Comparison of ENCODE assay signal across 8 cellular contexts in the genomic region with DNA sequence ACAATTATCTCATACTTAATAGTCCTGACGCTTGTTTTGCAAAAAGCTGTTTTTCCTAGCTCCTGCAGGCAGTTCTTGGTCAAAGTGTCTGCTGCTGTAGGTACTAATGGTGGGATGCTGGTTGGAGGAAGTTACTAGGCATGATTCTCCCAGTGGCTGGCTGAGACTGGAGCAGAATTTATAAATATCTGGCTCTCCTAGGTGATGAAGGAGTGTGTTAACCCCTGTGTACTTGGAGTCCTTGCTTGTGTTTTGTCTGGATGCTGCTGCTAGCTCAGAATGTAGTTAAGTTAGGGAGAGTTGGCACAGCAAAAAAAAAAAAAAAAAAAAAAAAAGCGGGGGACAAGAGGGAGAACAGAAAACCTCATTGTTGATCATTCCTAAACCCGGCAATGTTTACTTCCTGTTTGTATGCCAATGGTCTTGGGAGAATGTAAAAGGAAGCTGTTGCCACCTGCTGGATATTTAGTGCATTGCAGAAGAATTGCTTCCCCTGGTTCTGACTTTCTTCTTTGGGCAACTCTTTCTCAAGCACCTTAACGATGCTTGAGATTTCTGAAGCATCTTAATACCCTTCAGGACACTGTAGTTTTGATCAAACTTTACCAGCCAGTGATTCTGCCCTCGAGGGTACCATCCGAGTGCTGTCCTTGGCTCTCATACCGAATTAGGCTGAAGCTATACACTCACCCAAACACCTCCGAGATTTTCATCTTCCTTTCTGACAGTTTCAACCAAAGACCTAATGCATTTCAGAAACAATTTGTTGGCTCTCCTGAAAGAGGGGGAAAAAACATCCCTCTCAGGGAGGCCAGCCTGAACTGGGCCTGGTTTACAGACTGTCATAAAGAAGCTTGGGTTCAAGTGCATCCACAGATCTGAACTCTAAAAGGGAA.
A peak's percentile ranks its signal among the peaks of the same experiment; 100 is the strongest.
DNase-seq lines count a peak whose midpoint lies in the region; ATAC-seq and TF ChIP-seq lines count a peak whose summit lies in the region.

No MANE protein-coding gene starts in this region.

- ATAC-seq in HG03175 (IDR thresholded peaks at IDR 0.05; ENCODE audit: unreplicated experiment): peak; percentile 83

- H3K4me1 Mint-ChIP-seq in activated CD4-positive, alpha-beta T cell treated with anti-CD3 and anti-CD28 coated beads, Interleukin-2, amount 10 ng/mL, durations not matched to agents 7 days and 5 days: peaks cover 7% of the 10 kb centered on the region
- peaks cover 6% of the 10 kb centered on the region for H3K4me1 Mint-ChIP-seq in nephron

- CTCF ChIA-PET in activated CD4-positive, alpha-beta T cell treated with anti-CD3 and anti-CD28 coated beads, Interleukin-2, amount 10 ng/mL, durations not matched to agents 7 days and 5 days (lab: Charles Lee): no interaction called here

- H3K36me3 Mint-ChIP-seq in activated CD4-positive, alpha-beta T cell treated with anti-CD3 and anti-CD28 coated beads, Interleukin-2, amount 10 ng/mL, durations not matched to agents 7 days and 5 days (ENCODE audit: low read depth): no peaks in the 10 kb centered on the region
- H3K36me3 Mint-ChIP-seq in nephron (ENCODE audit: low read depth): no peaks in the 10 kb centered on the region

- H3K9me3 Mint-ChIP-seq in activated CD4-positive, alpha-beta T cell treated with anti-CD3 and anti-CD28 coated beads, Interleukin-2, amount 10 ng/mL, durations not matched to agents 7 days and 5 days: no peaks in the 10 kb centered on the region
- H3K9me3 Mint-ChIP-seq in nephron: no peaks in the 10 kb centered on the region

- H3K27me3 Mint-ChIP-seq in activated CD4-positive, alpha-beta T cell treated with anti-CD3 and anti-CD28 coated beads, Interleukin-2, amount 10 ng/mL, durations not matched to agents 7 days and 5 days: peaks cover 8% of the 10 kb centered on the region
- peaks cover 14% of the 10 kb centered on the region for H3K27me3 Mint-ChIP-seq in nephron (ENCODE audit: low read depth)

- peak; percentile 84 to 95 (median 88) for TF ChIP-seq CTCF in nephron (IDR thresholded peaks at IDR 0.05; ENCODE audit: unreplicated experiment in 3 of 3)

- H3K4me3 Mint-ChIP-seq in activated CD4-positive, alpha-beta T cell treated with anti-CD3 and anti-CD28 coated beads, Interleukin-2, amount 10 ng/mL, durations not matched to agents 7 days and 5 days: no peak overlapping the region
- peak overlapping the region in 1 of 3 experiments; percentile 29 for H3K4me3 Mint-ChIP-seq in nephron

- peak; percentile 21 for DNase-seq in DMS153 treated with DMSO at 0.1 percent for 48 hours (lab: John Stamatoyannopoulos, UW; ENCODE audit: unreplicated experiment)
- peak; percentile 72 for DNase-seq in GM19240 (ENCODE audit: insufficient read length, low spot score)
- DNase-seq in NCI-H2196 treated with DMSO at 0.1 percent for 48 hours (lab: John Stamatoyannopoulos, UW; ENCODE audit: unreplicated experiment): peak; percentile 20
- peak; percentile 67 for DNase-seq in activated CD4-positive, alpha-beta T cell treated with anti-CD3 and anti-CD28 coated beads, Interleukin-2, amount 10 ng/mL, durations not matched to agents 7 days and 5 days
- DNase-seq in fibroblast of peridontal ligament (ENCODE audit: extremely low read depth): peak; percentile 87
- no peak for DNase-seq in activated CD4-positive, CD25-positive, alpha-beta regulatory T cell treated with anti-CD3 and anti-CD28 coated beads, Interleukin-2, amount 50 U/mL, for 72 hours

- POLR2A ChIA-PET in activated CD4-positive, alpha-beta T cell treated with anti-CD3 and anti-CD28 coated beads, Interleukin-2, amount 10 ng/mL, durations not matched to agents 7 days and 5 days (lab: Charles Lee): no interaction called here

- H3K27ac Mint-ChIP-seq in activated CD4-positive, alpha-beta T cell treated with anti-CD3 and anti-CD28 coated beads, Interleukin-2, amount 10 ng/mL, durations not matched to agents 7 days and 5 days: no peak overlapping the region
- H3K27ac Mint-ChIP-seq in nephron: no peak overlapping the region
